ENCODE assay signal across 2 cellular contexts in the genomic region with DNA sequence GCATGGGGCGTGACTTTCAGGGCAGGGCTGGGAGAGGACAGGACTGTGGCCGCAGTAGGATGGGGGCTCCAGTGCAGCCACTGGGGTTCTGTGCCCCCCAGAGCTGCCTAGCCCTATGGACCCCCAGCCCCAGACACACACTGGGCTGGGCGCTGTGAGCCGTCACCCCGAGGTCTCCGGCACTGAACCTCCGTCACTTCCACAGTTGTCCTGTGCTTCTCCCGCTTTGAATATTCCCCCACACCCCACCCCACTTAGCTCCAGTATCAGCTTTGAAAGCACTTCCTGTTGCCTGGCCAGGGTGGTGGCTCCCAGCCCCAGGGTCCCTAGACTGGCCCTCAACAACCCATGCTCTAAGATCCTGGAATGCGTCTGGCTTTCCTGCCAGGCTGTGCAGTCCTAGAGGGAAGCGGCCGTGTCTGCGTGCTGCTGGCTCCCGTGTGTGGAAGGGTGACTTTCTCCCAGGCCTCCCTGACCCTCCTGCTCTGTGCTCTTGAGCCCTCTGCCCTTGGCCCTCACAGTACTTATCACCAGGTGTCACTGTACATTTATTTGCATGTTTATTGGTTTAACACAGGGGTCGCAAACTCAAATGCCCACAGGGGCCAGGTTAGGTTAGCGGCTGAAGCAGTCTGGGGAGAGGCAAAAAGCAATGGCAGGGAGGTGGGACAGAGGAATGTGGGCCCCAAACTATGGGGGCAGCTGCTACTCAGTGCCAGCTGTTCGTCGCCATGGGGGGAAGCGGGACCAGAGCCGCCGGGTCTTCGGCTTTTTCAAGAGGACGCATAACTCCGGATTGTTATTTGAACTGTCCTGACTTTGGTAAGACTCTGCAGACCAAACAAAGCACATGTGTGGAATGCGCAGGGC.
TF ChIP-seq lines count a peak whose summit lies in the region.

No MANE protein-coding gene starts in this region.

TF ChIP-seq in GM23338, 12 proteins besides CTCF, POLR2A, EP300 and RAD21:
- 0 out of 2 replicates have a peak, but pooled peaks have one; percentile 25 for TF ChIP-seq ETS1 (IDR thresholded peaks at IDR 0.05)
- TF ChIP-seq NANOG (IDR thresholded peaks at IDR 0.05; ENCODE audit: borderline replicate concordance) = no peak
- TF ChIP-seq ZNF331 (CRISPR knock-in tag; IDR thresholded peaks at IDR 0.05; ENCODE audit: low read depth) = no peak

TF ChIP-seq in SK-N-SH, 30 proteins besides CTCF, POLR2A, EP300 and RAD21:
- TF ChIP-seq GATA2 (CRISPR knock-in tag; IDR thresholded peaks at IDR 0.05) (no peak), NFIC (IDR thresholded peaks at IDR 0.05; ENCODE audit: borderline replicate concordance) (no peak), SIN3A (IDR thresholded peaks at IDR 0.05; ENCODE audit: borderline replicate concordance, low read depth, low read length) (no peak)
